In genomic region chr17:41539979-41540701, GRCh38 we compare ENCODE assay signal across 15 cellular contexts. TPM values are rescaled to one million over a fixed set of nuclear protein-coding genes. Genes with fewer than 3 reads are reported as not detected.
DNase-seq lines count a peak whose midpoint lies in the region; ATAC-seq, FAIRE-seq and TF ChIP-seq lines count a peak whose summit lies in the region.
"Had no signal": no experiment of that assay in that cellular context is flagged by ENCODE, and none has a peak within 500 bp of the region (broad histone marks: within the 10 kb centered on the region; RNA-seq: fewer than 3 reads in every experiment).

No MANE protein-coding gene starts in this region.

- H3K4me3 ChIP-seq in keratinocyte (ENCODE audit: control insufficient read depth in 2 of 3, extremely low read depth in 1 of 3, insufficient read depth in 2 of 3, low read depth in 1 of 3, low read length in 3 of 3), result no peak overlapping the region
- H3K4me3 ChIP-seq: dorsolateral prefrontal cortex, thyroid gland had no signal

- H3K4me2 ChIP-seq in keratinocyte (ENCODE audit: control insufficient read depth, extremely low read depth, insufficient read depth, low read depth, low read length), result no peak overlapping the region

- peaks cover 55% of the 10 kb centered on the region for H3K4me1 ChIP-seq in keratinocyte (ENCODE audit: control insufficient read depth, extremely low read depth, insufficient read depth, low read length)
- H3K4me1 ChIP-seq: thyroid gland had no signal

- H4K20me1 ChIP-seq in keratinocyte (ENCODE audit: control insufficient read depth, extremely low read depth, insufficient read depth, low read length), result no peaks in the 10 kb centered on the region

- dilution Hi-C loops in keratinocyte (cut with MboI; ENCODE audit: extremely low pct_ligation_motif_present, low sequenced_read_pairs), result no loop called here

- no peaks in the 10 kb centered on the region for H3K9me1 ChIP-seq in keratinocyte (ENCODE audit: control insufficient read depth, extremely low read depth, insufficient read depth, low read length)

- no peaks in the 10 kb centered on the region for H3K9me3 ChIP-seq in keratinocyte (ENCODE audit: control insufficient read depth, low read depth, low read length)
- H3K9me3 ChIP-seq: thyroid gland had no signal

- DNase-seq in NCI-H1105 treated with DMSO at 0.1 percent for 48 hours (lab: John Stamatoyannopoulos, UW) (peak; percentile 28), NCI-H1105 (lab: John Stamatoyannopoulos, UW) (no peak), NCI-H1417 treated with DMSO at 0.1 percent for 48 hours (lab: John Stamatoyannopoulos, UW) (peak; percentile 18), keratinocyte (ENCODE audit: low read depth, low spot score) (no peak)
- no peak for DNase-seq in activated CD4-positive, alpha-beta T cell treated with anti-CD3 and anti-CD28 coated beads for 4 hours
- DNase-seq: amygdala; DND-41; dorsolateral prefrontal cortex; naive thymus-derived CD8-positive, alpha-beta T cell; SHP77; thyroid gland had no signal

- no peak overlapping the region for H3K9ac ChIP-seq in keratinocyte (ENCODE audit: control insufficient read depth, extremely low read depth, insufficient read depth, low read length)

- peak; percentile 49 for FAIRE-seq in keratinocyte (lab: Jason Lieb, UNC)
- FAIRE-seq: A204.1 had no signal

- no peak for TF ChIP-seq CTCF in keratinocyte (optimal IDR thresholded peaks at IDR 0.05 in 1 of 3, IDR thresholded peaks at IDR 0.05 in 1 of 3, conservative IDR thresholded peaks at IDR 0.05 in 1 of 3; ENCODE audit: extremely low read depth in 1 of 3, insufficient read depth in 2 of 3, low read length in 3 of 3)

- H2AFZ ChIP-seq in keratinocyte (ENCODE audit: control insufficient read depth, low read length), result no peak overlapping the region

- no peak overlapping the region for H3K27ac ChIP-seq in keratinocyte (ENCODE audit: control insufficient read depth, insufficient read depth, low read length)
- H3K27ac ChIP-seq: dorsolateral prefrontal cortex, foreskin keratinocyte, thyroid gland had no signal

- no peaks in the 10 kb centered on the region for H3K36me3 ChIP-seq in keratinocyte (ENCODE audit: control insufficient read depth in 2 of 2, extremely low read depth in 1 of 2, insufficient read depth in 2 of 2, low read length in 2 of 2)
- H3K36me3 ChIP-seq: thyroid gland had no signal

- no peaks in the 10 kb centered on the region for H3K79me2 ChIP-seq in keratinocyte (ENCODE audit: control insufficient read depth, insufficient read depth, low read length)

- ATAC-seq in GM21360 (IDR thresholded peaks at IDR 0.05; ENCODE audit: unreplicated experiment), result no peak
- ATAC-seq: naive thymus-derived CD8-positive, alpha-beta T cell had no signal

- no peaks in the 10 kb centered on the region for H3K27me3 ChIP-seq in keratinocyte (ENCODE audit: control insufficient read depth, extremely low read depth, insufficient read depth, low read length)
- H3K27me3 ChIP-seq: foreskin keratinocyte, thyroid gland had no signal

RNA-seq across cellular contexts. Expression of gene KRT19, which starts 12.0 kb away (rescaled TPM):
- 29.7 to 60.4 TPM (median 35.5 TPM) in 3 replicates for polyA plus RNA-seq in keratinocyte
- polyA plus RNA-seq in keratinocyte (2011; ENCODE audit: low read depth), result 8.6 TPM
- polyA plus RNA-seq in keratinocyte (2011; cell fraction: cytosol; rRNA removed), result 22.7 and 31.3 TPM in 2 replicates
- 39.4 and 46.1 TPM in 2 replicates for polyA plus RNA-seq in keratinocyte (2011; cell fraction: nucleus; rRNA removed)
- 4.1 and 67.7 TPM in 2 replicates for polyA plus RNA-seq in keratinocyte (2012; ENCODE audit: low replicate concordance)
- polyA minus RNA-seq in keratinocyte, result 27.5 to 67.0 TPM (median 34.9 TPM) in 3 replicates
- 44.3 TPM for polyA minus RNA-seq in keratinocyte (2011; cell fraction: cytosol; rRNA and poly(A)+ RNA removed)
- polyA minus RNA-seq in keratinocyte (2011; cell fraction: nucleus; rRNA and poly(A)+ RNA removed), result 14.4 and 24.6 TPM in 2 replicates
- polyA plus RNA-seq: IgD-negative memory B cell; naive thymus-derived CD8-positive, alpha-beta T cell had no signal

RNA-seq across cellular contexts. Expression of gene KRT15, which starts 21.4 kb away (rescaled TPM):
- polyA plus RNA-seq in keratinocyte, result 505 to 838 TPM (median 729 TPM) in 3 replicates
- 432 TPM for polyA plus RNA-seq in keratinocyte (2011; ENCODE audit: low read depth)
- polyA plus RNA-seq in keratinocyte (2011; cell fraction: cytosol; rRNA removed), result 289 and 341 TPM in 2 replicates
- 596 and 717 TPM in 2 replicates for polyA plus RNA-seq in keratinocyte (2011; cell fraction: nucleus; rRNA removed)
- polyA plus RNA-seq in keratinocyte (2012; ENCODE audit: low replicate concordance), result 349 and 756 TPM in 2 replicates
- polyA minus RNA-seq in keratinocyte, result 290 to 313 TPM (median 304 TPM) in 3 replicates
- polyA minus RNA-seq in keratinocyte (2011; cell fraction: cytosol; rRNA and poly(A)+ RNA removed), result 129 TPM
- 90.1 and 93.1 TPM in 2 replicates for polyA minus RNA-seq in keratinocyte (2011; cell fraction: nucleus; rRNA and poly(A)+ RNA removed)
- polyA plus RNA-seq: IgD-negative memory B cell; naive thymus-derived CD8-positive, alpha-beta T cell had no signal

RNA-seq across cellular contexts. Expression of gene KRT9, which starts 31.7 kb away (rescaled TPM):
- 0.85 to 1.6 TPM (median 1.5 TPM) in 3 replicates for polyA plus RNA-seq in keratinocyte
- 1.0 TPM for polyA plus RNA-seq in keratinocyte (2011; ENCODE audit: low read depth)
- 1.4 and 1.7 TPM in 2 replicates for polyA plus RNA-seq in keratinocyte (2011; cell fraction: cytosol; rRNA removed)
- 1.5 and 2.1 TPM in 2 replicates for polyA plus RNA-seq in keratinocyte (2011; cell fraction: nucleus; rRNA removed)
- polyA plus RNA-seq in keratinocyte (2012; ENCODE audit: low replicate concordance), result 1.6 TPM in 2 replicates
- 0.10 to 0.74 TPM (median 0.43 TPM) in 3 replicates for polyA minus RNA-seq in keratinocyte
- polyA minus RNA-seq in keratinocyte (2011; cell fraction: cytosol; rRNA and poly(A)+ RNA removed), result not detected
- polyA minus RNA-seq in keratinocyte (2011; cell fraction: nucleus; rRNA and poly(A)+ RNA removed), result 0.32 and 0.93 TPM in 2 replicates
- polyA plus RNA-seq: IgD-negative memory B cell; naive thymus-derived CD8-positive, alpha-beta T cell had no signal

RNA-seq across cellular contexts. Expression of gene KRT13, which starts 34.7 kb away (rescaled TPM):
- 15.2 to 46.6 TPM (median 24.0 TPM) in 3 replicates for polyA plus RNA-seq in keratinocyte
- polyA plus RNA-seq in keratinocyte (2011; ENCODE audit: low read depth), result 4.2 TPM
- 38.3 and 41.9 TPM in 2 replicates for polyA plus RNA-seq in keratinocyte (2011; cell fraction: cytosol; rRNA removed)
- 84.8 and 170 TPM in 2 replicates for polyA plus RNA-seq in keratinocyte (2011; cell fraction: nucleus; rRNA removed)
- polyA plus RNA-seq in keratinocyte (2012; ENCODE audit: low replicate concordance), result 5.4 and 12.9 TPM in 2 replicates
- 20.5 to 41.8 TPM (median 22.2 TPM) in 3 replicates for polyA minus RNA-seq in keratinocyte
- polyA minus RNA-seq in keratinocyte (2011; cell fraction: cytosol; rRNA and poly(A)+ RNA removed), result 23.6 TPM
- polyA minus RNA-seq in keratinocyte (2011; cell fraction: nucleus; rRNA and poly(A)+ RNA removed), result 32.3 and 50.6 TPM in 2 replicates
- polyA plus RNA-seq: IgD-negative memory B cell; naive thymus-derived CD8-positive, alpha-beta T cell had no signal

RNA-seq across cellular contexts. Expression of gene KRT14, which starts 46.6 kb away (rescaled TPM):
- 26,041 to 32,523 TPM (median 29,603 TPM) in 3 replicates for polyA plus RNA-seq in keratinocyte
- 31,901 TPM for polyA plus RNA-seq in keratinocyte (2011; ENCODE audit: low read depth)
- 21,475 and 38,030 TPM in 2 replicates for polyA plus RNA-seq in keratinocyte (2011; cell fraction: cytosol; rRNA removed)
- polyA plus RNA-seq in keratinocyte (2011; cell fraction: nucleus; rRNA removed), result 27,919 and 28,945 TPM in 2 replicates
- 14,568 and 23,086 TPM in 2 replicates for polyA plus RNA-seq in keratinocyte (2012; ENCODE audit: low replicate concordance)
- polyA minus RNA-seq in keratinocyte, result 19,979 to 26,270 TPM (median 20,630 TPM) in 3 replicates
- polyA minus RNA-seq in keratinocyte (2011; cell fraction: cytosol; rRNA and poly(A)+ RNA removed), result 27,275 TPM
- 10,810 and 12,637 TPM in 2 replicates for polyA minus RNA-seq in keratinocyte (2011; cell fraction: nucleus; rRNA and poly(A)+ RNA removed)
- polyA plus RNA-seq: IgD-negative memory B cell; naive thymus-derived CD8-positive, alpha-beta T cell had no signal

Comparison
In these comparisons a context has a peak if more than half of its experiments do, and no peak if none do; other contexts are left out.
1. DNase-seq: peak in NCI-H1105 treated with DMSO at 0.1 percent for 48 hours (single experiment) and NCI-H1417 treated with DMSO at 0.1 percent for 48 hours (single experiment); none in NCI-H1105 (single experiment), keratinocyte (single experiment) and activated CD4-positive, alpha-beta T cell treated with anti-CD3 and anti-CD28 coated beads for 4 hours (0 of 2).